ENCODE assay signal across 15 cellular contexts in genomic region chr10:88200637-88201036, GRCh38.
"Had no signal": no experiment of that assay in that cellular context is flagged by ENCODE, and none has a peak within 500 bp of the region (broad histone marks: within the 10 kb centered on the region; RNA-seq: fewer than 3 reads in every experiment).

No MANE protein-coding gene starts in this region.

- H3K9me3 ChIP-seq: ovary, transverse colon had no signal

- H3K36me3 ChIP-seq: ovary, transverse colon had no signal

- H3K4me1 ChIP-seq: transverse colon had no signal

- H3K27ac Mint-ChIP-seq: activated CD8-positive, alpha-beta T cell treated with anti-CD3 and anti-CD28 coated beads for 36 hours; activated naive CD8-positive, alpha-beta T cell; dendritic cell treated with granulocyte-macrophage colony-stimulating factor and Interleukin-4, amounts not matched to agents 40 ng/mL and 50 ng/mL, for 4 days; stimulated activated naive B cell treated with anti-CD40 and anti-IgM and Interleukin-4, amounts not matched to agents 10 μg/mL and 1 μg/mL and 100 μg/mL, for 72 hours; T-helper 17 cell had no signal

- DNase-seq: activated CD4-positive, alpha-beta T cell treated with anti-CD3 and anti-CD28 coated beads for 4 hours; activated CD8-positive, alpha-beta T cell treated with anti-CD3 and anti-CD28 coated beads for 36 hours; activated gamma-delta T cell; activated T-cell treated with anti-CD3 and anti-CD28 coated beads, Interleukin-2, amount 50 U/mL, for 4 hours; amniotic stem cell; erythroblast; hippocampal formation; left ventricle myocardium superior; ovary; stimulated activated CD4-positive, alpha-beta T cell treated with anti-CD3 and anti-CD28 coated beads, Interleukin-2, amount 100 ng/mL, for 48 hours; stimulated activated naive B cell treated with anti-CD40 and anti-IgM and Interleukin-4, amounts not matched to agents 10 μg/mL and 1 μg/mL and 100 μg/mL, for 72 hours; T-helper 17 cell; transverse colon had no signal

- ATAC-seq: activated CD8-positive, alpha-beta T cell treated with anti-CD3 and anti-CD28 coated beads for 36 hours; activated T-cell treated with anti-CD3 and anti-CD28 coated beads, Interleukin-2, amount 50 U/mL, for 4 hours; left ventricle myocardium superior; stimulated activated naive B cell treated with anti-CD40 and anti-IgM and Interleukin-4, amounts not matched to agents 10 μg/mL and 1 μg/mL and 100 μg/mL, for 72 hours; T-helper 17 cell had no signal

- H3K9me3 Mint-ChIP-seq: activated CD8-positive, alpha-beta T cell treated with anti-CD3 and anti-CD28 coated beads for 36 hours had no signal

- H3K27me3 Mint-ChIP-seq: activated CD8-positive, alpha-beta T cell treated with anti-CD3 and anti-CD28 coated beads for 36 hours; activated naive CD8-positive, alpha-beta T cell; dendritic cell treated with granulocyte-macrophage colony-stimulating factor and Interleukin-4, amounts not matched to agents 40 ng/mL and 50 ng/mL, for 4 days; stimulated activated naive B cell treated with anti-CD40 and anti-IgM and Interleukin-4, amounts not matched to agents 10 μg/mL and 1 μg/mL and 100 μg/mL, for 72 hours; T-helper 17 cell had no signal

- H3K4me3 ChIP-seq: ovary, transverse colon had no signal

- H3K27me3 ChIP-seq: ovary, transverse colon had no signal

- H3K36me3 Mint-ChIP-seq: stimulated activated naive B cell treated with anti-CD40 and anti-IgM and Interleukin-4, amounts not matched to agents 10 μg/mL and 1 μg/mL and 100 μg/mL, for 72 hours had no signal

- H3K4me3 Mint-ChIP-seq: activated CD8-positive, alpha-beta T cell treated with anti-CD3 and anti-CD28 coated beads for 36 hours; activated naive CD8-positive, alpha-beta T cell; activated T-cell treated with anti-CD3 and anti-CD28 coated beads, Interleukin-2, amount 50 U/mL, for 4 hours; dendritic cell treated with granulocyte-macrophage colony-stimulating factor and Interleukin-4, amounts not matched to agents 40 ng/mL and 50 ng/mL, for 4 days; stimulated activated naive B cell treated with anti-CD40 and anti-IgM and Interleukin-4, amounts not matched to agents 10 μg/mL and 1 μg/mL and 100 μg/mL, for 72 hours; T-helper 17 cell had no signal
